ENCODE assay signal across 8 cellular contexts in the genomic region with DNA sequence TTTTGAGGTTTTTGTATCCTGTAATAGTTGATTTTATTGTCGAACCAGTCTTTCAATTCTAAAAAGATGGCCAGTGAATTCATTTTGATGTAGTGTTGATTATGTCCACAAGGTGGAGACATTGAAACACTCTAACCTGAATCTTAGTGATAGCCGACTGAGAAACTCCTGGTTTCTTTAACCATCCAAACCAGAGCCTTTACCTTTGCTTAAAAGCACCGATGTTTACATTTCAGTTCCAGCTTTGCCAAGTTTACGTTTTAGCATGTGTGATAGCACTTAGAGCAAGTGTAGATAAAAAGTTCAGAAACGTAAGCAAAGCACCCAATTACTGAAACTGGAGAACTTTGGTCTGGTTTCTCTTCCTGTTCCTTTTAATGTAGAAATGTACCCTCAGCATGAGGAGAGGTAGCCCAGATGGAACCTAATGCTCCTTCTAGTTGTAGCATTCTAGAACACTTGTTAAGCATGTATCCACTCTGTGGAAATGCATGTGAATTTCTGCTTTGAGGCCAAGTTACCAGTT.
DNase-seq lines count a peak whose midpoint lies in the region; ATAC-seq, FAIRE-seq and TF ChIP-seq lines count a peak whose summit lies in the region.

No MANE protein-coding gene starts in this region.

- no peaks in the 10 kb centered on the region for H3K9me3 ChIP-seq in adrenal gland (replicated peaks in 1 of 3)
- H3K9me3 ChIP-seq in hepatocyte (ENCODE audit: low read depth): no peaks in the 10 kb centered on the region
- no peaks in the 10 kb centered on the region for H3K9me3 ChIP-seq in small intestine (ENCODE audit: control insufficient read depth, low read depth)

- peak overlapping the region; percentile 45 for H3K4me2 ChIP-seq in hepatocyte

- H3K4me3 ChIP-seq in adrenal gland (no peak overlapping the region), hepatocyte (no peak overlapping the region), small intestine (ENCODE audit: low read depth in 1 of 2, low read length in 2 of 2) (no peak overlapping the region)

- H4K20me1 ChIP-seq in hepatocyte (ENCODE audit: insufficient read depth, poor library complexity, severe bottlenecking): no peaks in the 10 kb centered on the region

- H3K79me2 ChIP-seq in hepatocyte: no peaks in the 10 kb centered on the region

- H3K36me3 ChIP-seq in adrenal gland (replicated peaks in 1 of 2) (peaks cover 0 to 9% of the 10 kb centered on the region in 2 donors), hepatocyte (replicated peaks; ENCODE audit: insufficient read depth, low read depth) (no peaks in the 10 kb centered on the region), small intestine (ENCODE audit: control insufficient read depth in 2 of 2, insufficient read depth in 2 of 2, low read length in 2 of 2) (peaks cover 2 to 3% of the 10 kb centered on the region in 2 donors)

- no peak for TF ChIP-seq POLR2A in adrenal gland (IDR thresholded peaks at IDR 0.05)

- TF ChIP-seq CTCF in adrenal gland (IDR thresholded peaks at IDR 0.05) (peak; percentile 42 to 76 (median 68)), hepatocyte (IDR thresholded peaks at IDR 0.05; ENCODE audit: poor library complexity) (peak; percentile 70)

- peak; percentile 87 for ATAC-seq in HG03135 (IDR thresholded peaks at IDR 0.05; ENCODE audit: unreplicated experiment)

- no peak for FAIRE-seq in small intestine (lab: Jason Lieb, UNC)

- H3K27ac ChIP-seq in adrenal gland: no peak overlapping the region
- H3K27ac ChIP-seq in hepatocyte: peak overlapping the region; percentile 71
- H3K27ac ChIP-seq in small intestine (ENCODE audit: low read depth in 1 of 2, low read length in 1 of 2): no peak overlapping the region

- intact Hi-C loops in adrenal gland (cut with DNase I): loop anchor here (5.0 to 10.0 kb wide), 4 partner anchors 153 to 403 kb away; no protein-coding TSS in a partner anchor

- H3K27me3 ChIP-seq in adrenal gland (no peaks in the 10 kb centered on the region), hepatocyte (no peaks in the 10 kb centered on the region), small intestine (ENCODE audit: control insufficient read depth in 2 of 2, insufficient read depth in 2 of 2, low read length in 2 of 2) (no peaks in the 10 kb centered on the region)

- H2AFZ ChIP-seq in hepatocyte: no peak overlapping the region

- H3K9me2 ChIP-seq in hepatocyte (replicated peaks; ENCODE audit: insufficient read depth): no peaks in the 10 kb centered on the region

- DNase-seq in DMS153 treated with DMSO at 0.1 percent for 48 hours (lab: John Stamatoyannopoulos, UW; ENCODE audit: unreplicated experiment) (peak; percentile 48), GM19240 (ENCODE audit: insufficient read length, low spot score) (peak; percentile 24), NCI-H2227 treated with DMSO at 0.1 percent for 48 hours (lab: John Stamatoyannopoulos, UW) (peak; percentile 71), adrenal gland (no peak), hepatocyte (ENCODE audit: low spot score) (peak; percentile 81), small intestine (peak; percentile 70)
- no peak for DNase-seq in stimulated activated CD4-positive, alpha-beta T cell treated with anti-CD3 and anti-CD28 coated beads, Interleukin-4, amount 100 ng/mL, for 1 hour

- WGBS in adrenal gland, 4 donors: 14 to 22% (median 17%) methylated on average over 5 of the region's 5 CpGs
- 6% methylated on average over 5 of the region's 5 CpGs for WGBS in hepatocyte (ENCODE audit: low lambda C conversion rate, missing lambda C conversion rate)
- 5 to 7% (median 5%) methylated on average over 5 of the region's 5 CpGs for WGBS in small intestine, 3 donors

- H3K4me1 ChIP-seq in adrenal gland (replicated peaks in 1 of 2): peaks cover 0 to 14% of the 10 kb centered on the region in 2 donors
- peaks cover 24% of the 10 kb centered on the region for H3K4me1 ChIP-seq in hepatocyte (ENCODE audit: insufficient read depth)
- H3K4me1 ChIP-seq in small intestine (ENCODE audit: control insufficient read depth in 2 of 2, insufficient read depth in 1 of 2, low read depth in 1 of 2, low read length in 1 of 2): peaks cover 0 to 4% of the 10 kb centered on the region in 2 donors

Comparison
In these comparisons a context has a peak if more than half of its experiments do, and no peak if none do; other contexts are left out.
1. DNase-seq: peak in DMS153 treated with DMSO at 0.1 percent for 48 hours (single experiment), GM19240 (single experiment), NCI-H2227 treated with DMSO at 0.1 percent for 48 hours (single experiment), hepatocyte (single experiment) and small intestine (single experiment); none in adrenal gland (0 of 7) and stimulated activated CD4-positive, alpha-beta T cell treated with anti-CD3 and anti-CD28 coated beads, Interleukin-4, amount 100 ng/mL, for 1 hour (single experiment).